In the genomic region with DNA sequence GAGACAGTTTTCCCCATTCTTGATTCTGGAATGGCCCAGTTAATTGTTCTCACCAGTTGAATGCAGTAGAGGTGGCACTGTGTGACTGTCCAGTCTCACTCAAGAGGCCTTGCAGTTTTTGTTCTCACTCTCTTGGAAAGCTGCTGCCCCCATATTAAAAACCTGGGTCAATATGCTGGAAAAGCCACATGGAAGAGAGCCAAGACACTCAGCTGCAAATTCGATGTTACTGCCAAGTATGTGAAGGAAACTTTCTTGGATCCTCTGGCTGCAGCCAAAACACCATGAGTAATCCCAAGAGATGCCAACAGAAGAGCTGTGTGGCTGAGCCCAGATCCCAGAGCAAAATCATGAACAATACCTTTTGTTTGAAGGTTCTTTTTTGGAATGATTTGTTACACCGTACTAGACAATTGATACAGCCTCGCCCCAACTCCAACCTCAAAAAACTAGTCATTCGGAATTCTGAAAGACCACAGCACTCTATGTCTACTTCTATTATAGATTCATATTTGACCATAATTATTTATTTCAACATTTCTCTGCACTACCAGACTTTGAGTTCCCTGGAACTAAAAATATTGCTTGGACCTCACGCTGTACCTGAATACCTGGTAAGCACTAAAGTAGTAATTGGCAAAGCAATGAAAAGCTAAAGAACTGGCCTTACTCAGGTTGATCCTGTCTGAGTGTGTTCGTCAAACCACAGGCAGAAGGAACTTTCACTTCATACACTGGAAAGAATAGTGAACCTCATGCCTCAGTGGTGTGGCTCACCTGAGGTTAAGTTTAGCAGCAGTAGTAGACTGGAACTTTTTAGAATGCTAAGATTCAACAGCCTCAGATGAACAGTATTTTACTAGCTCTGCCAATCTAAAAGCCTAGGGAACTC, we compare ENCODE assay signal across 11 cellular contexts.
DNase-seq lines count a peak whose midpoint lies in the region; ATAC-seq, FAIRE-seq and TF ChIP-seq lines count a peak whose summit lies in the region.
"Had no signal": no experiment of that assay in that cellular context is flagged by ENCODE, and none has a peak within 500 bp of the region (broad histone marks: within the 10 kb centered on the region; RNA-seq: fewer than 3 reads in every experiment).

No MANE protein-coding gene starts in this region.

- H3K27me3 Mint-ChIP-seq in MCF 10A (ENCODE audit: insufficient read depth, unreplicated experiment) (no peaks in the 10 kb centered on the region), endothelial cell (ENCODE audit: unreplicated experiment) (no peaks in the 10 kb centered on the region)
- H3K27me3 Mint-ChIP-seq: T-helper 17 cell had no signal

- BruUV-seq in MCF 10A (replicated peaks; lab: Mats Ljungman, UMichigan), result TSS peak; percentile 84

- TF ChIP-seq CTCF in MCF 10A (IDR thresholded peaks at IDR 0.05; ENCODE audit: unreplicated experiment) (no peak), left lung (IDR thresholded peaks at IDR 0.05) (no peak), endothelial cell (IDR thresholded peaks at IDR 0.05; ENCODE audit: unreplicated experiment) (no peak)

- peak overlapping the region; percentile 31 for H3K4me3 Mint-ChIP-seq in MCF 10A (ENCODE audit: unreplicated experiment)
- no peak overlapping the region for H3K4me3 Mint-ChIP-seq in endothelial cell (ENCODE audit: unreplicated experiment)
- H3K4me3 Mint-ChIP-seq: T-helper 17 cell had no signal

- CTCF ChIA-PET in MCF 10A (lab: Yijun Ruan, JAX), result interaction anchor here (0.6 to 3.5 kb wide), 5 partner anchors 36 to 709 kb away, joined by 3 to 11 read pairs (median 3); no protein-coding TSS in a partner anchor

- no peak for FAIRE-seq in urothelium cell line (lab: Jason Lieb, UNC)

- peaks cover 15 to 27% of the 10 kb centered on the region in 2 donors for H3K4me1 ChIP-seq in left lung

- no peaks in the 10 kb centered on the region for H3K9me3 ChIP-seq in left lung

- POLR2A ChIA-PET in MCF 10A (lab: Yijun Ruan, JAX), result interaction anchor here (0.6 to 3.1 kb wide), 17 partner anchors 9 to 571 kb away, joined by 3 to 13 read pairs (median 4); no protein-coding TSS in a partner anchor

- peak overlapping the region; percentile 29 to 57 for H3K27ac ChIP-seq in left lung
- H3K27ac ChIP-seq: C4-2B had no signal

- intact Hi-C loops in Right ventricle myocardium inferior (cut with DNase I) (no loop called here), cardiac septum (cut with DNase I) (no loop called here), MCF 10A (cut with micrococcal nuclease) (loop anchor here (5.0 kb wide), 1 partner anchor 181 kb away; no protein-coding TSS in a partner anchor), left lung (cut with DNase I) (no loop called here)

- H3K36me3 ChIP-seq in left lung, result no peaks in the 10 kb centered on the region

- ATAC-seq in Right ventricle myocardium inferior, result peak; percentile 75
- peak; percentile 54 for ATAC-seq in left lung
- no peak for ATAC-seq in HG03097 (IDR thresholded peaks at IDR 0.05; ENCODE audit: low FRiP score, unreplicated experiment)
- ATAC-seq: T-helper 17 cell had no signal

- H3K36me3 Mint-ChIP-seq in MCF 10A (ENCODE audit: insufficient read depth, unreplicated experiment) (no peaks in the 10 kb centered on the region), endothelial cell (ENCODE audit: low read depth, unreplicated experiment) (no peaks in the 10 kb centered on the region)

- H3K9me3 Mint-ChIP-seq in MCF 10A (ENCODE audit: unreplicated experiment) (peaks cover 16% of the 10 kb centered on the region), endothelial cell (ENCODE audit: unreplicated experiment) (no peaks in the 10 kb centered on the region)

- peaks cover 34% of the 10 kb centered on the region for H3K4me1 Mint-ChIP-seq in MCF 10A (ENCODE audit: insufficient read depth, unreplicated experiment)
- H3K4me1 Mint-ChIP-seq in endothelial cell (ENCODE audit: unreplicated experiment), result no peaks in the 10 kb centered on the region
- H3K4me1 Mint-ChIP-seq: T-helper 17 cell had no signal

- H3K27me3 ChIP-seq in left lung, result no peaks in the 10 kb centered on the region

- H3K27ac Mint-ChIP-seq in MCF 10A (ENCODE audit: low read depth, unreplicated experiment), result peak overlapping the region; percentile 90
- H3K27ac Mint-ChIP-seq in endothelial cell (ENCODE audit: unreplicated experiment), result no peak overlapping the region
- H3K27ac Mint-ChIP-seq: T-helper 17 cell had no signal

- DNase-seq in Right ventricle myocardium inferior (ENCODE audit: missing footprints), result no peak
- no peak for DNase-seq in cardiac septum (ENCODE audit: low spot score)
- peak; percentile 96 for DNase-seq in MCF 10A (ENCODE audit: unreplicated experiment)
- peak in 1 of 2 donors; percentile 36 for DNase-seq in left lung
- DNase-seq in urothelium cell line (ENCODE audit: low spot score), result peak; percentile 66
- no peak for DNase-seq in NOMO-1 treated with DMSO at 0.1 percent for 48 hours (lab: John Stamatoyannopoulos, UW; ENCODE audit: unreplicated experiment)
- DNase-seq in endothelial cell (ENCODE audit: low spot score), result no peak
- DNase-seq: KG1, T-helper 17 cell had no signal

- no peak overlapping the region for H3K4me3 ChIP-seq in left lung

Comparison
In these comparisons a context has a peak if more than half of its experiments do, and no peak if none do; other contexts are left out.
1. DNase-seq: peak in MCF 10A (single experiment) and urothelium cell line (single experiment); none in Right ventricle myocardium inferior (single experiment), cardiac septum (single experiment), NOMO-1 treated with DMSO at 0.1 percent for 48 hours (single experiment) and endothelial cell (single experiment).